ENCODE assay signal across 10 cellular contexts in the genomic region with DNA sequence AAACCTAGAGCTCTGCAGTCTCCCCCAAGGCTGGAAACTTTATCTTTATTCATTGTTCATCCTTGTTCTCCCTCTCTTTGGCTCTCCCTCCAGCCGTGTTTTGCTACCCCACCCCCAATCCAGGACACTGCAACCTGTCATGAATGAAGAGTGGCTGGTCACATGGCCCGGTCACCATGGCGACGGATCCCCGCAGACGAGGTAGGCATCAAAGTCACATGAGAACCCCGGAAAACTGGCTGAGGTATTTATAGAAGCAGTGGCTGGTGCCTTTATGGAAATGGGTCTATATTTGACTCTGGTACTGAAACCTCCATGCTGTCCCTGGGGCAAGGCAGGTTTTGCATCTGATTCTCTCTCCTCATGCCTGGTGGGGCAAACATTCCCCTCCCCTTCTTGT. TPM values are rescaled to one million over a fixed set of nuclear protein-coding genes. Genes with fewer than 3 reads are reported as not detected.
DNase-seq lines count a peak whose midpoint lies in the region; ATAC-seq and TF ChIP-seq lines count a peak whose summit lies in the region.
"Had no signal": no experiment of that assay in that cellular context is flagged by ENCODE, and none has a peak within 500 bp of the region (broad histone marks: within the 10 kb centered on the region; RNA-seq: fewer than 3 reads in every experiment).

No MANE protein-coding gene starts in this region.

- no peak overlapping the region for H3K4me3 Mint-ChIP-seq in activated CD4-positive, alpha-beta memory T cell treated with anti-CD3 and anti-CD28 coated beads, Interleukin-2, amount 10 ng/mL, durations not matched to agents 7 days and 5 days

- peaks cover 54% of the 10 kb centered on the region for H3K27me3 Mint-ChIP-seq in activated CD4-positive, alpha-beta memory T cell treated with anti-CD3 and anti-CD28 coated beads, Interleukin-2, amount 10 ng/mL, durations not matched to agents 7 days and 5 days

- POLR2A ChIA-PET in activated CD4-positive, alpha-beta memory T cell treated with anti-CD3 and anti-CD28 coated beads, Interleukin-2, amount 10 ng/mL, durations not matched to agents 7 days and 5 days (lab: Charles Lee) = no interaction called here

- TF ChIP-seq CTCF in lower lobe of right lung (IDR thresholded peaks at IDR 0.05) (no peak), prostate gland (IDR thresholded peaks at IDR 0.05) (no peak)

- WGBS in prostate gland = 3% methylated on average over 7 of the region's 7 CpGs

- DNase-seq in DMS53 treated with DMSO at 0.1 percent for 48 hours (lab: John Stamatoyannopoulos, UW; ENCODE audit: unreplicated experiment) = peak; percentile 92
- DNase-seq in NCI-H187 treated with DMSO at 0.1 percent for 48 hours (lab: John Stamatoyannopoulos, UW) = peak; percentile 88
- DNase-seq in activated CD4-positive, alpha-beta memory T cell treated with anti-CD3 and anti-CD28 coated beads, Interleukin-2, amount 10 ng/mL, durations not matched to agents 7 days and 5 days = peak; percentile 39
- peak; percentile 60 for DNase-seq in midbrain (lab: John Stamatoyannopoulos, UW)
- no peak for DNase-seq in lower lobe of right lung
- no peak for DNase-seq in GM19238 (ENCODE audit: insufficient read length, low spot score)
- no peak for DNase-seq in prostate gland (ENCODE audit: low spot score)
- DNase-seq in KBM-7 = no peak
- DNase-seq: T1000 had no signal

- H3K36me3 ChIP-seq in lower lobe of right lung (no peaks in the 10 kb centered on the region), prostate gland (no peaks in the 10 kb centered on the region)
- H3K36me3 ChIP-seq: pancreas had no signal

- CTCF ChIA-PET in activated CD4-positive, alpha-beta memory T cell treated with anti-CD3 and anti-CD28 coated beads, Interleukin-2, amount 10 ng/mL, durations not matched to agents 7 days and 5 days (lab: Charles Lee) = no interaction called here

- H3K9me3 Mint-ChIP-seq in activated CD4-positive, alpha-beta memory T cell treated with anti-CD3 and anti-CD28 coated beads, Interleukin-2, amount 10 ng/mL, durations not matched to agents 7 days and 5 days = no peaks in the 10 kb centered on the region

- intact Hi-C loops in lower lobe of right lung (cut with DNase I) = no loop called here
- intact Hi-C loops in prostate gland (cut with DNase I) = no loop called here

- H3K9me3 ChIP-seq in lower lobe of right lung = no peaks in the 10 kb centered on the region
- no peaks in the 10 kb centered on the region for H3K9me3 ChIP-seq in prostate gland
- H3K9me3 ChIP-seq: pancreas had no signal

- H3K4me3 ChIP-seq in lower lobe of right lung = no peak overlapping the region
- no peak overlapping the region for H3K4me3 ChIP-seq in prostate gland
- H3K4me3 ChIP-seq: pancreas had no signal

- no peak overlapping the region for H3K27ac Mint-ChIP-seq in activated CD4-positive, alpha-beta memory T cell treated with anti-CD3 and anti-CD28 coated beads, Interleukin-2, amount 10 ng/mL, durations not matched to agents 7 days and 5 days

- H3K27ac ChIP-seq in lower lobe of right lung (no peak overlapping the region), prostate gland (no peak overlapping the region)
- H3K27ac ChIP-seq: pancreas had no signal

- no peaks in the 10 kb centered on the region for H3K4me1 ChIP-seq in lower lobe of right lung
- H3K4me1 ChIP-seq in prostate gland (replicated peaks) = no peaks in the 10 kb centered on the region
- H3K4me1 ChIP-seq: pancreas had no signal

- ATAC-seq in lower lobe of right lung = no peak

- in situ Hi-C loops in KBM-7 (cut with MboI; ENCODE audit: low pct_unique_long_range_greater_than_20kb, low sequenced_read_pairs) = no loop called here

- TF ChIP-seq POLR2A in prostate gland (IDR thresholded peaks at IDR 0.05) = no peak

- H3K27me3 ChIP-seq in lower lobe of right lung (ENCODE audit: low read depth) (peaks cover 37% of the 10 kb centered on the region), prostate gland (replicated peaks; ENCODE audit: insufficient read depth) (peaks cover 2% of the 10 kb centered on the region)

- H3K36me3 Mint-ChIP-seq in activated CD4-positive, alpha-beta memory T cell treated with anti-CD3 and anti-CD28 coated beads, Interleukin-2, amount 10 ng/mL, durations not matched to agents 7 days and 5 days (ENCODE audit: low read depth) = no peaks in the 10 kb centered on the region

- H3K4me1 Mint-ChIP-seq in activated CD4-positive, alpha-beta memory T cell treated with anti-CD3 and anti-CD28 coated beads, Interleukin-2, amount 10 ng/mL, durations not matched to agents 7 days and 5 days = peaks cover 9% of the 10 kb centered on the region

RNA-seq across cellular contexts. Expression of a gene that starts 13.4 kb away (rescaled TPM):
- not detected for total RNA-seq in activated CD4-positive, alpha-beta memory T cell treated with anti-CD3 and anti-CD28 coated beads, Interleukin-2, amount 10 ng/mL, durations not matched to agents 7 days and 5 days
- total RNA-seq in lower lobe of right lung = not detected
- 1 to 10 TPM in 1 of 2 donors, under 1 TPM in 1; 0.41 to 2.2 TPM for total RNA-seq in prostate gland

RNA-seq across cellular contexts. Expression of a gene that starts 24.7 kb away (rescaled TPM):
- not detected for total RNA-seq in activated CD4-positive, alpha-beta memory T cell treated with anti-CD3 and anti-CD28 coated beads, Interleukin-2, amount 10 ng/mL, durations not matched to agents 7 days and 5 days
- not detected for total RNA-seq in lower lobe of right lung
- 1 to 10 TPM in 1 of 2 donors, not detected in 1; 8.4 TPM for total RNA-seq in prostate gland
- total RNA-seq: pancreas had no signal

Comparison
In these comparisons a context has a peak if more than half of its experiments do, and no peak if none do; other contexts are left out.
1. DNase-seq: peak in DMS53 treated with DMSO at 0.1 percent for 48 hours (single experiment), NCI-H187 treated with DMSO at 0.1 percent for 48 hours (single experiment), activated CD4-positive, alpha-beta memory T cell treated with anti-CD3 and anti-CD28 coated beads, Interleukin-2, amount 10 ng/mL, durations not matched to agents 7 days and 5 days (single experiment) and midbrain (single experiment); none in lower lobe of right lung (single experiment), GM19238 (single experiment), prostate gland (single experiment) and KBM-7 (single experiment).